Comparison of ENCODE assay signal across 8 cellular contexts in the genomic region with DNA sequence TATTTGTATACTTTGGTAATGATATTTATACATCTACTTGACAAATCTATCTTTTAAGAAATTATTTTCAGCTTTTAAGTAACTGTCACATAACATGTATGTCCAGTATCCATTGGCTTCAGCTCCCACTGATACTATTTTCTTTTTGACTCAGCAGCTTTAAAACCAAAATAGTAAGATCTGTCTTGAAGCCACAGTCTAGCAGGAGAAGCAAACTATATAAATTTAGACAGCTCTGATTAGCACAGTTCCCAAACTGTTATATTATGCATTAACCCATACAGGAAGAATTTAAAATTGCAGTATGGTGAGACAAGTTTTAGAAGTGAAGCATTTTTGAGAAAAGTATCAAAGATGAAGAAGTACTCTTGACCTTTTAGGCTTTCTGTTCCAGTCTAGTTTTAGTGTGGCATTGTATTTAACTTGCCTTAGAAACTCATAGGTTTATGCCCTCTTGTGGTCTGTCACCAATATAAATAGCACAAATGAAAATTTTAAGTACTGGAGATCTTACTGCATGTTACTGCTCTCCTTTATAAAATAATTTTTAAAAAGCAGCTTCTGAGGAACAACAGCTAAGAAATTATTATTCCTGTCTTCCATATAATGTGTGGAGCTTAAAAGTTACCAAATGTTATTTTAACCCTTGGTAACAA. TPM values are rescaled to one million over a fixed set of nuclear protein-coding genes. Genes with fewer than 3 reads are reported as not detected.
DNase-seq lines count a peak whose midpoint lies in the region; ATAC-seq and TF ChIP-seq lines count a peak whose summit lies in the region.

No MANE protein-coding gene starts in this region.

- no peaks in the 10 kb centered on the region for H3K9me3 ChIP-seq in endodermal cell (ENCODE audit: control insufficient read depth, low read length)

- TF ChIP-seq CTCF in endodermal cell (conservative IDR thresholded peaks at IDR 0.05), result peak; percentile 56

- H3K27me3 ChIP-seq in endodermal cell (ENCODE audit: control insufficient read depth, insufficient read depth, low read length, poor library complexity, severe bottlenecking), result no peaks in the 10 kb centered on the region

- intact Hi-C loops in Right ventricle myocardium superior (cut with DNase I) (no loop called here), Right ventricle myocardium inferior (cut with DNase I) (no loop called here)

- no peak for DNase-seq in Right ventricle myocardium superior
- DNase-seq in Right ventricle myocardium inferior (ENCODE audit: missing footprints), result no peak
- peak; percentile 50 for DNase-seq in MV-4-11 (lab: John Stamatoyannopoulos, UW)
- no peak for DNase-seq in endodermal cell
- DNase-seq in superior temporal gyrus (ENCODE audit: extremely low spot score), result peak; percentile 65
- no peak for DNase-seq in NCI-H2107 (lab: John Stamatoyannopoulos, UW)

- no peak overlapping the region for H3K27ac Mint-ChIP-seq in endodermal cell

- H3K9me3 Mint-ChIP-seq in endodermal cell, result no peaks in the 10 kb centered on the region

- no peaks in the 10 kb centered on the region for H3K36me3 ChIP-seq in endodermal cell (ENCODE audit: control insufficient read depth, insufficient read depth, low read length)

- H3K4me1 Mint-ChIP-seq in endodermal cell, result peaks cover 7% of the 10 kb centered on the region

- H3K9ac ChIP-seq in endodermal cell (ENCODE audit: extremely low read depth, low read length, poor library complexity, severe bottlenecking), result no peak overlapping the region

- no peaks in the 10 kb centered on the region for H3K36me3 Mint-ChIP-seq in endodermal cell (ENCODE audit: low read depth)

- no peak overlapping the region for H3K4me3 ChIP-seq in endodermal cell (ENCODE audit: low read length)

- ATAC-seq in Right ventricle myocardium superior (ENCODE audit: poor library complexity), result peak; percentile 47
- ATAC-seq in Right ventricle myocardium inferior, result no peak
- ATAC-seq in GM21737 (IDR thresholded peaks at IDR 0.05; ENCODE audit: unreplicated experiment), result no peak
- ATAC-seq in HG03139 (IDR thresholded peaks at IDR 0.05; ENCODE audit: unreplicated experiment), result no peak

- no peak overlapping the region for H3K4me3 Mint-ChIP-seq in endodermal cell

- H3K4me1 ChIP-seq in endodermal cell (ENCODE audit: control insufficient read depth, insufficient read depth, low read length), result no peaks in the 10 kb centered on the region

- no peaks in the 10 kb centered on the region for H3K27me3 Mint-ChIP-seq in endodermal cell (ENCODE audit: insufficient read depth)

- H3K27ac ChIP-seq in endodermal cell (ENCODE audit: low read depth, low read length), result no peak overlapping the region

RNA-seq across cellular contexts. Expression of a gene that starts 24.7 kb away (rescaled TPM):
- total RNA-seq in Right ventricle myocardium superior (44.6 TPM), Right ventricle myocardium inferior (43.0 TPM), endodermal cell (10 to 100 TPM; 49.6 to 59.7 TPM)
- polyA plus RNA-seq in endodermal cell (2013, experiment 1 of 2), result 65.3 TPM
- 59.5 TPM for polyA plus RNA-seq in endodermal cell (2013, experiment 2 of 2)

Comparison
In these comparisons a context has a peak if more than half of its experiments do, and no peak if none do; other contexts are left out.
1. DNase-seq: peak in MV-4-11 (single experiment) and superior temporal gyrus (single experiment); none in Right ventricle myocardium superior (single experiment), Right ventricle myocardium inferior (single experiment), endodermal cell (single experiment) and NCI-H2107 (single experiment).